Comparison of ENCODE assay signal across 3 cellular contexts in genomic region chr1:50999375-50999774, GRCh38. TPM values are rescaled to one million over a fixed set of nuclear protein-coding genes. Genes with fewer than 3 reads are reported as not detected.
"Had no signal": no experiment of that assay in that cellular context is flagged by ENCODE, and none has a peak within 500 bp of the region (broad histone marks: within the 10 kb centered on the region; RNA-seq: fewer than 3 reads in every experiment).

No MANE protein-coding gene starts in this region.

RNA-seq across cellular contexts. Expression of gene CDKN2C, which starts 29.3 kb away (rescaled TPM):
- total RNA-seq: GM23338, H1, H9 had no signal
- polyA plus RNA-seq: GM23338, H1 had no signal
